6 cellular contexts compared by ENCODE assay signal in genomic region chr2:152065945-152066344, GRCh38.
"Had no signal": no experiment of that assay in that cellular context is flagged by ENCODE, and none has a peak within 500 bp of the region (broad histone marks: within the 10 kb centered on the region; RNA-seq: fewer than 3 reads in every experiment).

No MANE protein-coding gene starts in this region.

- ATAC-seq: K562 had no signal

- H3K4me3 ChIP-seq: GM23248, K562 had no signal

- DNase-seq: GM23248, GOT3, H7, HCEC 1CT, IMR-90 had no signal

- H3K27ac ChIP-seq: GM23248 had no signal
